In genomic region chr9:134976403-134976802, GRCh38 we compare ENCODE assay signal across 39 cellular contexts. TPM values are rescaled to one million over a fixed set of nuclear protein-coding genes. Genes with fewer than 3 reads are reported as not detected.
"Had no signal": no experiment of that assay in that cellular context is flagged by ENCODE, and none has a peak within 500 bp of the region (broad histone marks: within the 10 kb centered on the region; RNA-seq: fewer than 3 reads in every experiment).

No MANE protein-coding gene starts in this region.

- H3K4me1 Mint-ChIP-seq: activated B cell treated with CpG ODN at 0.5 μM for 24 hours; activated CD4-positive, alpha-beta T cell treated with anti-CD3 and anti-CD28 coated beads, Interleukin-2, amount 10 ng/mL, durations not matched to agents 24 days and 14 days; activated naive CD4-positive, alpha-beta T cell treated with anti-CD3 and anti-CD28 coated beads, Interleukin-2, amount 50 U/mL, for 24 hours; activated naive CD8-positive, alpha-beta T cell treated with anti-CD3 and anti-CD28 coated beads, Interleukin-2, amount 10 ng/mL, durations not matched to agents 7 days and 5 days; activated naive CD8-positive, alpha-beta T cell treated with anti-CD3 and anti-CD28 coated beads, Interleukin-2, amount 50 U/mL, for 24 hours; activated T-helper 17 cell treated with anti-CD3 and anti-CD28 coated beads, Interleukin-2, amount 50 U/mL, for 72 hours; brain; central memory CD8-positive, alpha-beta T cell had no signal

- H3K9me3 ChIP-seq: ascending aorta had no signal

- H3K9me3 Mint-ChIP-seq: activated B cell treated with CpG ODN at 0.5 μM for 24 hours; activated CD4-positive, alpha-beta memory T cell treated with anti-CD3 and anti-CD28 coated beads for 36 hours; activated CD4-positive, alpha-beta T cell treated with anti-CD3 and anti-CD28 coated beads, Interleukin-2, amount 10 ng/mL, durations not matched to agents 24 days and 14 days; activated CD8-positive, alpha-beta T cell treated with anti-CD3 and anti-CD28 coated beads for 36 hours; activated naive CD4-positive, alpha-beta T cell treated with anti-CD3 and anti-CD28 coated beads for 36 hours; activated naive CD4-positive, alpha-beta T cell treated with anti-CD3 and anti-CD28 coated beads, Interleukin-2, amount 50 U/mL, for 24 hours; activated naive CD8-positive, alpha-beta T cell treated with anti-CD3 and anti-CD28 coated beads, Interleukin-2, amount 10 ng/mL, durations not matched to agents 7 days and 5 days; activated naive CD8-positive, alpha-beta T cell treated with anti-CD3 and anti-CD28 coated beads, Interleukin-2, amount 50 U/mL, for 24 hours; activated T-cell treated with anti-CD3 and anti-CD28 coated beads, Interleukin-2, amount 50 U/mL, for 4 hours; activated T-cell treated with anti-CD3 and anti-CD28 coated beads, Interleukin-2, amount 50 U/mL, for 72 hours; activated T-helper 1 cell treated with anti-CD3 and anti-CD28 coated beads, Interleukin-12 subunit alpha, Interleukin-12 subunit beta, Interleukin-2, Interleukin-4 antibody, amounts not matched to agents 30 ng/mL and 10 ng/mL and 1 ng/mL, durations not matched to agents 14 hours and 24 hours and 36 hours; activated T-helper 17 cell treated with anti-CD3 and anti-CD28 coated beads, Interleukin-2, amount 50 U/mL, for 72 hours; central memory CD8-positive, alpha-beta T cell; T-helper 1 cell treated with Interleukin-12 subunit alpha and Interleukin-12 subunit beta and Interleukin-4 antibody, amounts not matched to agents 30 μg/mL and 1 μg/mL, for 36 hours; T-helper 2 cell treated with Interferon-gamma antibody and Interleukin-4, amounts not matched to agents 5 μg/mL and 100 μg/mL, for 36 hours had no signal

- FAIRE-seq: bronchial epithelial cell, TTC549 had no signal

- DNase-seq: activated B cell treated with CpG ODN at 0.5 μM for 24 hours; activated CD4-positive, alpha-beta memory T cell treated with anti-CD3 and anti-CD28 coated beads for 36 hours; activated CD4-positive, alpha-beta T cell treated with anti-CD3 and anti-CD28 coated beads for 4 hours; activated CD4-positive, alpha-beta T cell treated with anti-CD3 and anti-CD28 coated beads, Interleukin-2, amount 10 ng/mL, durations not matched to agents 24 days and 14 days; activated CD4-positive, alpha-beta T cell treated with anti-CD3 and anti-CD28 coated beads, Interleukin-2, amount 50 U/mL, for 1 hour; activated CD4-positive, alpha-beta T cell treated with anti-CD3 and anti-CD28 coated beads, Interleukin-2, amount 50 U/mL, for 4 hours; activated CD4-positive, CD25-positive, alpha-beta regulatory T cell treated with anti-CD3 and anti-CD28 coated beads, Interleukin-2, amount 50 U/mL, for 72 hours; activated CD8-positive, alpha-beta memory T cell treated with anti-CD3 and anti-CD28 coated beads, Interleukin-2, amount 50 U/mL, for 4 hours; activated CD8-positive, alpha-beta T cell treated with anti-CD3 and anti-CD28 coated beads for 36 hours; activated gamma-delta T cell treated with Interleukin-2 at 50 U/mL for 16 hours; activated naive CD4-positive, alpha-beta T cell; activated naive CD4-positive, alpha-beta T cell treated with anti-CD3 and anti-CD28 coated beads for 36 hours; activated naive CD8-positive, alpha-beta T cell treated with anti-CD3 and anti-CD28 coated beads, Interleukin-2, amount 10 ng/mL, durations not matched to agents 7 days and 5 days; activated naive CD8-positive, alpha-beta T cell treated with anti-CD3 and anti-CD28 coated beads, Interleukin-2, amount 50 U/mL, for 24 hours; activated T-cell treated with anti-CD3 and anti-CD28 coated beads for 4 hours; activated T-cell treated with anti-CD3 and anti-CD28 coated beads, Interleukin-2, amount 50 U/mL, for 1 hour; activated T-cell treated with anti-CD3 and anti-CD28 coated beads, Interleukin-2, amount 50 U/mL, for 4 hours; activated T-cell treated with anti-CD3 and anti-CD28 coated beads, Interleukin-2, amount 50 U/mL, for 72 hours; amygdala; anterior cingulate cortex; caudate nucleus; cerebellar nuclear complex; T-helper 2 cell; T-helper 9 cell had no signal

- ATAC-seq: activated CD8-positive, alpha-beta T cell treated with anti-CD3 and anti-CD28 coated beads for 36 hours; activated naive CD8-positive, alpha-beta T cell treated with anti-CD3 and anti-CD28 coated beads, Interleukin-2, amount 50 U/mL, for 24 hours; activated T-cell treated with anti-CD3 and anti-CD28 coated beads, Interleukin-2, amount 50 U/mL, for 4 hours; activated T-cell treated with anti-CD3 and anti-CD28 coated beads, Interleukin-2, amount 50 U/mL, for 72 hours; activated T-helper 17 cell treated with anti-CD3 and anti-CD28 coated beads, Interleukin-2, amount 50 U/mL, for 72 hours had no signal

- H3K4me3 Mint-ChIP-seq: activated B cell treated with CpG ODN at 0.5 μM for 24 hours; activated CD4-positive, alpha-beta memory T cell treated with anti-CD3 and anti-CD28 coated beads for 36 hours; activated CD4-positive, alpha-beta T cell treated with anti-CD3 and anti-CD28 coated beads, Interleukin-2, amount 10 ng/mL, durations not matched to agents 24 days and 14 days; activated CD8-positive, alpha-beta T cell treated with anti-CD3 and anti-CD28 coated beads for 36 hours; activated naive CD4-positive, alpha-beta T cell treated with anti-CD3 and anti-CD28 coated beads for 36 hours; activated naive CD4-positive, alpha-beta T cell treated with anti-CD3 and anti-CD28 coated beads, Interleukin-2, amount 50 U/mL, for 24 hours; activated naive CD8-positive, alpha-beta T cell; activated naive CD8-positive, alpha-beta T cell treated with anti-CD3 and anti-CD28 coated beads, Interleukin-2, amount 10 ng/mL, durations not matched to agents 7 days and 5 days; activated naive CD8-positive, alpha-beta T cell treated with anti-CD3 and anti-CD28 coated beads, Interleukin-2, amount 50 U/mL, for 24 hours; activated T-cell treated with anti-CD3 and anti-CD28 coated beads, Interleukin-2, amount 50 U/mL, for 4 hours; activated T-cell treated with anti-CD3 and anti-CD28 coated beads, Interleukin-2, amount 50 U/mL, for 72 hours; activated T-helper 1 cell treated with anti-CD3 and anti-CD28 coated beads, Interleukin-12 subunit alpha, Interleukin-12 subunit beta, Interleukin-2, Interleukin-4 antibody, amounts not matched to agents 30 ng/mL and 10 ng/mL and 1 ng/mL, durations not matched to agents 14 hours and 24 hours and 36 hours; activated T-helper 17 cell treated with anti-CD3 and anti-CD28 coated beads, Interleukin-2, amount 50 U/mL, for 72 hours; brain; central memory CD8-positive, alpha-beta T cell; T-helper 1 cell treated with Interleukin-12 subunit alpha and Interleukin-12 subunit beta and Interleukin-4 antibody, amounts not matched to agents 30 μg/mL and 1 μg/mL, for 36 hours; T-helper 2 cell treated with Interferon-gamma antibody and Interleukin-4, amounts not matched to agents 5 μg/mL and 100 μg/mL, for 36 hours had no signal

- H3K36me3 ChIP-seq: ascending aorta, cardiac muscle cell had no signal

- H3K27ac Mint-ChIP-seq: activated B cell treated with CpG ODN at 0.5 μM for 24 hours; activated CD4-positive, alpha-beta memory T cell treated with anti-CD3 and anti-CD28 coated beads for 36 hours; activated CD4-positive, alpha-beta T cell treated with anti-CD3 and anti-CD28 coated beads, Interleukin-2, amount 10 ng/mL, durations not matched to agents 24 days and 14 days; activated CD8-positive, alpha-beta T cell treated with anti-CD3 and anti-CD28 coated beads for 36 hours; activated naive CD4-positive, alpha-beta T cell treated with anti-CD3 and anti-CD28 coated beads for 36 hours; activated naive CD4-positive, alpha-beta T cell treated with anti-CD3 and anti-CD28 coated beads, Interleukin-2, amount 50 U/mL, for 24 hours; activated naive CD8-positive, alpha-beta T cell; activated naive CD8-positive, alpha-beta T cell treated with anti-CD3 and anti-CD28 coated beads, Interleukin-2, amount 10 ng/mL, durations not matched to agents 7 days and 5 days; activated naive CD8-positive, alpha-beta T cell treated with anti-CD3 and anti-CD28 coated beads, Interleukin-2, amount 50 U/mL, for 24 hours; activated T-cell treated with anti-CD3 and anti-CD28 coated beads, Interleukin-2, amount 50 U/mL, for 72 hours; activated T-helper 1 cell treated with anti-CD3 and anti-CD28 coated beads, Interleukin-12 subunit alpha, Interleukin-12 subunit beta, Interleukin-2, Interleukin-4 antibody, amounts not matched to agents 30 ng/mL and 10 ng/mL and 1 ng/mL, durations not matched to agents 14 hours and 24 hours and 36 hours; activated T-helper 17 cell treated with anti-CD3 and anti-CD28 coated beads, Interleukin-2, amount 50 U/mL, for 72 hours; brain; T-helper 1 cell treated with Interleukin-12 subunit alpha and Interleukin-12 subunit beta and Interleukin-4 antibody, amounts not matched to agents 30 μg/mL and 1 μg/mL, for 36 hours; T-helper 2 cell treated with Interferon-gamma antibody and Interleukin-4, amounts not matched to agents 5 μg/mL and 100 μg/mL, for 36 hours had no signal

- H3K27me3 ChIP-seq: ascending aorta had no signal

- H3K4me3 ChIP-seq: ascending aorta, cardiac muscle cell had no signal

- H3K27ac ChIP-seq: ascending aorta, cardiac muscle cell, VCaP had no signal

- H3K4me1 ChIP-seq: ascending aorta had no signal

- H3K36me3 Mint-ChIP-seq: activated CD4-positive, alpha-beta memory T cell treated with anti-CD3 and anti-CD28 coated beads for 36 hours; activated naive CD4-positive, alpha-beta T cell treated with anti-CD3 and anti-CD28 coated beads, Interleukin-2, amount 50 U/mL, for 24 hours; activated naive CD8-positive, alpha-beta T cell; activated naive CD8-positive, alpha-beta T cell treated with anti-CD3 and anti-CD28 coated beads, Interleukin-2, amount 10 ng/mL, durations not matched to agents 7 days and 5 days; brain had no signal

RNA-seq across cellular contexts. Expression of gene FCN1, which starts 58.7 kb away (rescaled TPM):
- total RNA-seq: activated CD4-positive, alpha-beta memory T cell treated with anti-CD3 and anti-CD28 coated beads for 36 hours; activated CD4-positive, alpha-beta T cell treated with anti-CD3 and anti-CD28 coated beads, Interleukin-2, amount 10 ng/mL, durations not matched to agents 24 days and 14 days; activated CD8-positive, alpha-beta memory T cell treated with anti-CD3 and anti-CD28 coated beads for 36 hours; activated CD8-positive, alpha-beta T cell treated with anti-CD3 and anti-CD28 coated beads for 36 hours; activated naive CD4-positive, alpha-beta T cell treated with anti-CD3 and anti-CD28 coated beads for 36 hours; activated T-cell treated with anti-CD3 and anti-CD28 coated beads, Interleukin-2, amount 50 U/mL, for 4 hours; activated T-cell treated with anti-CD3 and anti-CD28 coated beads, Interleukin-2, amount 50 U/mL, for 72 hours; activated T-helper 1 cell treated with anti-CD3 and anti-CD28 coated beads, Interleukin-12 subunit alpha, Interleukin-12 subunit beta, Interleukin-2, Interleukin-4 antibody, amounts not matched to agents 30 ng/mL and 10 ng/mL and 1 ng/mL, durations not matched to agents 14 hours and 24 hours and 36 hours; activated T-helper 17 cell treated with anti-CD3 and anti-CD28 coated beads, Interleukin-2, amount 50 U/mL, for 72 hours; ascending aorta; bronchial epithelial cell; cardiac muscle cell; chondrocyte had no signal
- polyA plus RNA-seq: cardiac muscle cell had no signal
